ENCODE assay signal across 14 cellular contexts in the genomic region with DNA sequence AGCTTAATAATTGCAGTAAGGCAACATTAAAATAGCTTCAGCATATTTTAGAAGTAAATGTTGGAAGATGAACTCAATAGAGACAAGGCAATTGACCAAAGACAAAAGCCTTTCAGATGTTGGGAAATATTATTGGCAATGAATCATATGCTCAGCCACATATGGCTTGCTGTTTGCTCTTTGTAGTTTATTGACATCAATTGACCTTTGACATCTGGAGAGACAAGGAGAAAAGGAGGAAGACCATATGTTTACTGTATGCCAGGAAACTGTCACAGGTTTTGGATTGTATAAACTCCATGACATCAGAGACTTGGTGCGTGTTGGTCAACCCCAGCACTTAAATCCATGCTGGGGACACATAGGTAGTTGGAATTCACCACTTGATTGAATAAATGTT.
DNase-seq lines count a peak whose midpoint lies in the region; ATAC-seq and TF ChIP-seq lines count a peak whose summit lies in the region.
"Had no signal": no experiment of that assay in that cellular context is flagged by ENCODE, and none has a peak within 500 bp of the region (broad histone marks: within the 10 kb centered on the region; RNA-seq: fewer than 3 reads in every experiment).

No MANE protein-coding gene starts in this region.

- WGBS in sigmoid colon, 2 donors: 26 to 55% methylated on average over 1 of the region's 1 CpG

- H3K27ac ChIP-seq in sigmoid colon: peak overlapping the region; percentile 41 to 70 (median 60)

- H3K4me1 ChIP-seq in sigmoid colon: peaks cover 0 to 22% (median 13%) of the 10 kb centered on the region in 4 donors

- H3K9me3 ChIP-seq in sigmoid colon: no peaks in the 10 kb centered on the region

- peak overlapping the region in 2 of 4 donors; percentile 4 to 11 for H3K4me3 ChIP-seq in sigmoid colon

- intact Hi-C loops in sigmoid colon (cut with DNase I): no loop called here

- no peak for TF ChIP-seq CTCF in sigmoid colon (IDR thresholded peaks at IDR 0.05)

- ATAC-seq in GM19351 (IDR thresholded peaks at IDR 0.05; ENCODE audit: unreplicated experiment): no peak
- ATAC-seq in GM18907 (IDR thresholded peaks at IDR 0.05; ENCODE audit: unreplicated experiment): no peak
- ATAC-seq: activated naive CD8-positive, alpha-beta T cell treated with anti-CD3 and anti-CD28 coated beads, Interleukin-2, amount 50 U/mL, for 24 hours had no signal

- H3K36me3 ChIP-seq in sigmoid colon: no peaks in the 10 kb centered on the region

- H3K27me3 ChIP-seq in sigmoid colon: no peaks in the 10 kb centered on the region

- peak; percentile 3 for DNase-seq in EH (ENCODE audit: low read depth)
- peak; percentile 81 for DNase-seq in NCI-H69 (lab: John Stamatoyannopoulos, UW)
- peak; percentile 5 for DNase-seq in fibroblast of peridontal ligament (ENCODE audit: extremely low read depth)
- no peak for DNase-seq in sigmoid colon
- no peak for DNase-seq in activated CD4-positive, alpha-beta T cell treated with anti-CD3 and anti-CD28 coated beads for 1 hour
- DNase-seq in putamen (ENCODE audit: low spot score): no peak
- DNase-seq: activated CD4-positive, alpha-beta T cell treated with anti-CD3 and anti-CD28 coated beads, Interleukin-2, amount 50 U/mL, for 1 hour; activated naive CD8-positive, alpha-beta T cell treated with anti-CD3 and anti-CD28 coated beads, Interleukin-2, amount 50 U/mL, for 24 hours; activated T-cell treated with anti-CD3 and anti-CD28 coated beads, Interleukin-2, amount 50 U/mL, for 24 hours; DND-41; mesendoderm; NCI-H2081 had no signal

- TF ChIP-seq POLR2A in sigmoid colon (IDR thresholded peaks at IDR 0.05): no peak

- TF ChIP-seq EP300 in sigmoid colon (IDR thresholded peaks at IDR 0.05): no peak

Comparison
In these comparisons a context has a peak if more than half of its experiments do, and no peak if none do; other contexts are left out.
1. DNase-seq: peak in EH (single experiment), NCI-H69 (single experiment) and fibroblast of peridontal ligament (single experiment); none in sigmoid colon (single experiment), activated CD4-positive, alpha-beta T cell treated with anti-CD3 and anti-CD28 coated beads for 1 hour (single experiment) and putamen (single experiment).